In genomic region chr11:96817488-96817887, GRCh38 we compare ENCODE assay signal across 21 cellular contexts.
DNase-seq lines count a peak whose midpoint lies in the region; ATAC-seq and TF ChIP-seq lines count a peak whose summit lies in the region.
"Had no signal": no experiment of that assay in that cellular context is flagged by ENCODE, and none has a peak within 500 bp of the region (broad histone marks: within the 10 kb centered on the region; RNA-seq: fewer than 3 reads in every experiment).

No MANE protein-coding gene starts in this region.

- TF ChIP-seq CTCF in fibroblast of mammary gland (conservative IDR thresholded peaks at IDR 0.05; ENCODE audit: control insufficient read depth, insufficient read depth, low read depth, low read length): no peak
- TF ChIP-seq CTCF in retinal pigment epithelial cell (conservative IDR thresholded peaks at IDR 0.05; ENCODE audit: low read depth, low read length): no peak

- CTCF ChIA-PET in activated CD8-positive, alpha-beta memory T cell treated with anti-CD3 and anti-CD28 coated beads, Interleukin-2, amount 10 ng/mL, durations not matched to agents 7 days and 5 days (lab: Charles Lee): no interaction called here

- H3K36me3 Mint-ChIP-seq in activated CD8-positive, alpha-beta memory T cell treated with anti-CD3 and anti-CD28 coated beads, Interleukin-2, amount 10 ng/mL, durations not matched to agents 7 days and 5 days: no peaks in the 10 kb centered on the region
- H3K36me3 Mint-ChIP-seq: CD8-positive, alpha-beta memory T cell had no signal

- H3K4me1 Mint-ChIP-seq in activated CD8-positive, alpha-beta memory T cell treated with anti-CD3 and anti-CD28 coated beads, Interleukin-2, amount 10 ng/mL, durations not matched to agents 7 days and 5 days: no peaks in the 10 kb centered on the region
- H3K4me1 Mint-ChIP-seq: CD8-positive, alpha-beta memory T cell had no signal

- H3K4me3 Mint-ChIP-seq in activated CD8-positive, alpha-beta memory T cell treated with anti-CD3 and anti-CD28 coated beads, Interleukin-2, amount 10 ng/mL, durations not matched to agents 7 days and 5 days: no peak overlapping the region
- H3K4me3 Mint-ChIP-seq: H9 had no signal

- H3K4me3 ChIP-seq in fibroblast of mammary gland (ENCODE audit: control insufficient read depth, low read depth, low read length): no peak overlapping the region
- H3K4me3 ChIP-seq in retinal pigment epithelial cell (ENCODE audit: low read length): no peak overlapping the region
- H3K4me3 ChIP-seq: gastrocnemius medialis, Peyer's patch, vagina had no signal

- no peaks in the 10 kb centered on the region for H3K9me3 Mint-ChIP-seq in activated CD8-positive, alpha-beta memory T cell treated with anti-CD3 and anti-CD28 coated beads, Interleukin-2, amount 10 ng/mL, durations not matched to agents 7 days and 5 days (ENCODE audit: low read depth)

- no peak for ATAC-seq in HG03469 (IDR thresholded peaks at IDR 0.05; ENCODE audit: unreplicated experiment)
- no peak for ATAC-seq in activated CD8-positive, alpha-beta memory T cell treated with anti-CD3 and anti-CD28 coated beads, Interleukin-2, amount 10 ng/mL, durations not matched to agents 7 days and 5 days
- ATAC-seq: gastrocnemius medialis, left lobe of liver had no signal

- DNase-seq in HS-5 (ENCODE audit: low read depth): peak; percentile 31
- peak; percentile 7 for DNase-seq in SW480 (ENCODE audit: low spot score)
- DNase-seq in fibroblast of mammary gland (ENCODE audit: low read depth): peak; percentile 9
- peak; percentile 58 for DNase-seq in retinal pigment epithelial cell (ENCODE audit: low read depth)
- no peak for DNase-seq in NCI-H510A treated with DMSO at 0.1 percent for 48 hours (lab: John Stamatoyannopoulos, UW)
- no peak for DNase-seq in occipital lobe (lab: John Stamatoyannopoulos, UW)
- no peak for DNase-seq in activated CD8-positive, alpha-beta memory T cell treated with anti-CD3 and anti-CD28 coated beads, Interleukin-2, amount 10 ng/mL, durations not matched to agents 7 days and 5 days
- DNase-seq: activated CD4-positive, alpha-beta T cell treated with anti-CD3 and anti-CD28 coated beads, Interleukin-2, amount 50 U/mL, for 1 hour; activated naive CD4-positive, alpha-beta T cell; activated T-cell treated with anti-CD3 and anti-CD28 coated beads for 4 hours; aorta; CD8-positive, alpha-beta memory T cell; gastrocnemius medialis; H9; KG1; NCI-H1092; Peyer's patch; stimulated activated CD4-positive, alpha-beta T cell treated with anti-CD3 and anti-CD28 coated beads, Interleukin-2, amount 100 ng/mL, for 48 hours had no signal

- H3K27me3 Mint-ChIP-seq in activated CD8-positive, alpha-beta memory T cell treated with anti-CD3 and anti-CD28 coated beads, Interleukin-2, amount 10 ng/mL, durations not matched to agents 7 days and 5 days: no peaks in the 10 kb centered on the region
- H3K27me3 Mint-ChIP-seq: CD8-positive, alpha-beta memory T cell had no signal

- no peak overlapping the region for H3K27ac Mint-ChIP-seq in activated CD8-positive, alpha-beta memory T cell treated with anti-CD3 and anti-CD28 coated beads, Interleukin-2, amount 10 ng/mL, durations not matched to agents 7 days and 5 days
- H3K27ac Mint-ChIP-seq: CD8-positive, alpha-beta memory T cell; H9 had no signal

Comparison
In these comparisons a context has a peak if more than half of its experiments do, and no peak if none do; other contexts are left out.
1. DNase-seq: peak in HS-5 (single experiment), SW480 (single experiment), fibroblast of mammary gland (single experiment) and retinal pigment epithelial cell (single experiment); none in NCI-H510A treated with DMSO at 0.1 percent for 48 hours (single experiment), occipital lobe (single experiment) and activated CD8-positive, alpha-beta memory T cell treated with anti-CD3 and anti-CD28 coated beads, Interleukin-2, amount 10 ng/mL, durations not matched to agents 7 days and 5 days (single experiment).